In genomic region chr14:105019861-105020814, GRCh38 we compare ENCODE assay signal across 8 cellular contexts. TPM values are rescaled to one million over a fixed set of nuclear protein-coding genes. Genes with fewer than 3 reads are reported as not detected.
DNase-seq lines count a peak whose midpoint lies in the region; ATAC-seq and TF ChIP-seq lines count a peak whose summit lies in the region.

No MANE protein-coding gene starts in this region.

- TF ChIP-seq CTCF in GM06990 (IDR thresholded peaks at IDR 0.05; ENCODE audit: insufficient read depth, low read length, poor library complexity, severe bottlenecking), result peak; percentile 5
- TF ChIP-seq CTCF in fibroblast of lung (conservative IDR thresholded peaks at IDR 0.05 in 1 of 2, IDR thresholded peaks at IDR 0.05 in 1 of 2; ENCODE audit: low read depth in 1 of 2, low read length in 2 of 2), result no peak
- TF ChIP-seq CTCF in parathyroid adenoma (IDR thresholded peaks at IDR 0.05), result no peak

- H3K4me1 ChIP-seq in fibroblast of lung (ENCODE audit: control insufficient read depth, extremely low read depth, insufficient read depth, low read length) (peaks cover 14% of the 10 kb centered on the region), parathyroid adenoma (no peaks in the 10 kb centered on the region), urinary bladder (ENCODE audit: insufficient read depth) (peaks cover 5% of the 10 kb centered on the region)

- ATAC-seq in GM21825 (IDR thresholded peaks at IDR 0.05; ENCODE audit: unreplicated experiment), result peak; percentile 34

- peaks cover 60% of the 10 kb centered on the region for H3K79me2 ChIP-seq in fibroblast of lung (ENCODE audit: control insufficient read depth, insufficient read depth, low read length)
- H3K79me2 ChIP-seq in parathyroid adenoma, result peaks cover 18% of the 10 kb centered on the region

- H4K20me1 ChIP-seq in fibroblast of lung (ENCODE audit: control insufficient read depth, extremely low read depth, insufficient read depth, low read length), result no peaks in the 10 kb centered on the region

- H3K9me3 ChIP-seq in fibroblast of lung (ENCODE audit: control insufficient read depth, insufficient read depth, low read depth, low read length) (no peaks in the 10 kb centered on the region), parathyroid adenoma (ENCODE audit: control insufficient read depth, low read length) (no peaks in the 10 kb centered on the region)

- H3K9ac ChIP-seq in fibroblast of lung (ENCODE audit: insufficient read depth, low read length) (peak overlapping the region; percentile 79), parathyroid adenoma (no peak overlapping the region)

- peak overlapping the region; percentile 65 for H2AFZ ChIP-seq in fibroblast of lung (ENCODE audit: low read length)
- peak overlapping the region; percentile 77 for H2AFZ ChIP-seq in parathyroid adenoma

- DNase-seq in GM06990 (ENCODE audit: extremely low read depth, insufficient read length) (peak; percentile 72), NAMALWA (ENCODE audit: low spot score) (peak; percentile 66), fibroblast of lung (ENCODE audit: low read depth in 2 of 2) (peak in 1 of 2 donors; percentile 42), NCI-H2029 (lab: John Stamatoyannopoulos, UW) (no peak)
- DNase-seq in activated CD8-positive, alpha-beta memory T cell treated with anti-CD3 and anti-CD28 coated beads, Interleukin-2, amount 50 U/mL, for 48 hours, result peak; percentile 79

- H3K27me3 ChIP-seq in GM06990 (replicated peaks; ENCODE audit: control insufficient read depth, insufficient read depth, low read length) (no peaks in the 10 kb centered on the region), fibroblast of lung (ENCODE audit: control insufficient read depth, insufficient read depth, low read length) (no peaks in the 10 kb centered on the region), parathyroid adenoma (ENCODE audit: control insufficient read depth, insufficient read depth, low read length) (no peaks in the 10 kb centered on the region)

- H3K4me2 ChIP-seq in fibroblast of lung (ENCODE audit: extremely low read depth, insufficient read depth, low read length), result peak overlapping the region; percentile 86
- peak overlapping the region; percentile 84 for H3K4me2 ChIP-seq in parathyroid adenoma (ENCODE audit: low read length)

- H3K4me3 ChIP-seq in GM06990 (replicated peaks; ENCODE audit: low read depth, low read length) (peak overlapping the region; percentile 76), fibroblast of lung (replicated peaks in 1 of 4; ENCODE audit: control extremely low read depth in 1 of 4, insufficient read depth in 1 of 4, low read depth in 3 of 4, low read length in 4 of 4) (peak overlapping the region; percentile 76 to 86 (median 85)), parathyroid adenoma (ENCODE audit: low read depth, low read length) (peak overlapping the region; percentile 59), urinary bladder (ENCODE audit: low read depth, low read length) (peak overlapping the region; percentile 97)

- H3K27ac ChIP-seq in fibroblast of lung (ENCODE audit: insufficient read depth, low read length), result peak overlapping the region; percentile 78
- H3K27ac ChIP-seq in parathyroid adenoma, result no peak overlapping the region
- H3K27ac ChIP-seq in urinary bladder (ENCODE audit: low read depth), result peak overlapping the region; percentile 73

- H3K36me3 ChIP-seq in GM06990 (ENCODE audit: control insufficient read depth, insufficient read depth, low read length) (peaks cover 1% of the 10 kb centered on the region), fibroblast of lung (ENCODE audit: control insufficient read depth, insufficient read depth, low read length) (peaks cover 4% of the 10 kb centered on the region), parathyroid adenoma (ENCODE audit: control insufficient read depth, insufficient read depth, low read length) (no peaks in the 10 kb centered on the region), urinary bladder (ENCODE audit: insufficient read depth) (no peaks in the 10 kb centered on the region)

- 4% methylated on average over 75 of the region's 75 CpGs for WGBS in urinary bladder

RNA-seq across cellular contexts. Expression of gene CDCA4, which starts 0.7 kb away (rescaled TPM):
- total RNA-seq in fibroblast of lung (7.9 and 8.0 TPM in 2 replicates), urinary bladder (20.4 TPM)
- polyA plus RNA-seq in fibroblast of lung (8.0 and 19.5 TPM in 2 replicates), urinary bladder (9.4 TPM)
- polyA plus RNA-seq in fibroblast of lung (2012), result 9.1 and 21.3 TPM in 2 replicates
- 8.1 and 23.3 TPM in 2 replicates for polyA minus RNA-seq in fibroblast of lung (ENCODE audit: low replicate concordance)

RNA-seq across cellular contexts. Expression of gene CLBA1, which starts 34.5 kb away (rescaled TPM):
- total RNA-seq in fibroblast of lung, result 8.0 and 11.7 TPM in 2 replicates
- 3.8 and 11.3 TPM in 2 replicates for polyA plus RNA-seq in fibroblast of lung
- 4.1 and 10.7 TPM in 2 replicates for polyA plus RNA-seq in fibroblast of lung (2012)
- polyA minus RNA-seq in fibroblast of lung (ENCODE audit: low replicate concordance), result 3.0 and 5.8 TPM in 2 replicates
- 4.7 TPM for total RNA-seq in urinary bladder
- polyA plus RNA-seq in urinary bladder, result 10.1 TPM

RNA-seq across cellular contexts. Expression of gene AHNAK2, which starts 42.0 kb away (rescaled TPM):
- total RNA-seq in fibroblast of lung (47.8 and 106 TPM in 2 replicates), urinary bladder (14.5 TPM)
- polyA plus RNA-seq in fibroblast of lung (6.6 and 30.5 TPM in 2 replicates), urinary bladder (43.2 TPM)
- 19.4 and 61.0 TPM in 2 replicates for polyA plus RNA-seq in fibroblast of lung (2012)
- 42.9 and 144 TPM in 2 replicates for polyA minus RNA-seq in fibroblast of lung (ENCODE audit: low replicate concordance)

RNA-seq across cellular contexts. Expression of gene GPR132, which starts 45.1 kb away (rescaled TPM):
- total RNA-seq in fibroblast of lung, result 0.17 and 0.26 TPM in 2 replicates
- not detected in 2 replicates for polyA plus RNA-seq in fibroblast of lung
- 0.05 TPM in 1 of 2 replicates, not detected in the other for polyA plus RNA-seq in fibroblast of lung (2012)
- not detected in 2 replicates for polyA minus RNA-seq in fibroblast of lung (ENCODE audit: low replicate concordance)
- total RNA-seq in urinary bladder, result 1.7 TPM
- polyA plus RNA-seq in urinary bladder, result 1.3 TPM
